In genomic region chr1:204104331-204105222, GRCh38 we compare ENCODE assay signal across 8 cellular contexts. TPM values are rescaled to one million over a fixed set of nuclear protein-coding genes. Genes with fewer than 3 reads are reported as not detected.
DNase-seq lines count a peak whose midpoint lies in the region; ATAC-seq and TF ChIP-seq lines count a peak whose summit lies in the region.

No MANE protein-coding gene starts in this region.

- H3K9me3 Mint-ChIP-seq in WTC11, result no peaks in the 10 kb centered on the region
- peaks cover 0 to 2% (median 0%) of the 10 kb centered on the region in 7 donors for H3K9me3 Mint-ChIP-seq in CD14-positive monocyte

- H3K36me3 Mint-ChIP-seq in WTC11 (no peaks in the 10 kb centered on the region), CD14-positive monocyte (no peaks in the 10 kb centered on the region)

- CTCF ChIA-PET in WTC11 (lab: Charles Lee), result interaction anchor here (1.3 kb wide), 1 partner anchor 58 kb away, joined by 4 read pairs; no protein-coding TSS in a partner anchor

- H3K27me3 ChIP-seq in right cardiac atrium (ENCODE audit: control insufficient read depth, insufficient read depth), result no peaks in the 10 kb centered on the region

- no peak for TF ChIP-seq CTCF in WTC11 (IDR thresholded peaks at IDR 0.05)
- no peak for TF ChIP-seq CTCF in CD14-positive monocyte (IDR thresholded peaks at IDR 0.05)

- peaks cover 90% of the 10 kb centered on the region for H3K4me1 Mint-ChIP-seq in WTC11
- peaks cover 11% of the 10 kb centered on the region for H3K4me1 Mint-ChIP-seq in CD14-positive monocyte

- H3K9me3 ChIP-seq in right cardiac atrium (ENCODE audit: control insufficient read depth, low read length), result no peaks in the 10 kb centered on the region

- no peak overlapping the region for H3K4me3 Mint-ChIP-seq in WTC11
- H3K4me3 Mint-ChIP-seq in CD14-positive monocyte, result peak overlapping the region in 1 of 2 donors; percentile 50

- 63% methylated on average over 15 of the region's 15 CpGs for WGBS in right cardiac atrium

- H3K27ac Mint-ChIP-seq in WTC11, result peak overlapping the region; percentile 90
- no peak overlapping the region for H3K27ac Mint-ChIP-seq in CD14-positive monocyte

- intact Hi-C loops in right cardiac atrium (cut with DNase I), result no loop called here
- intact Hi-C loops in CD14-positive monocyte (cut with micrococcal nuclease), result no loop called here

- H3K27ac ChIP-seq in right cardiac atrium (ENCODE audit: low read length), result peak overlapping the region; percentile 75

- H3K27me3 Mint-ChIP-seq in WTC11 (ENCODE audit: low read depth), result no peaks in the 10 kb centered on the region
- H3K27me3 Mint-ChIP-seq in CD14-positive monocyte (ENCODE audit: low read depth in 3 of 3), result peaks cover 27 to 44% (median 28%) of the 10 kb centered on the region in 3 donors

- no peak overlapping the region for H3K4me3 ChIP-seq in right cardiac atrium (ENCODE audit: low read length)

- DNase-seq in NCI-H345 (lab: John Stamatoyannopoulos, UW) (peak; percentile 28), NCI-H345 treated with DMSO at 0.1 percent for 48 hours (lab: John Stamatoyannopoulos, UW; ENCODE audit: unreplicated experiment) (no peak), WTC11 (ENCODE audit: low spot score) (no peak), right cardiac atrium (peak; percentile 61 to 70 (median 68)), middle frontal gyrus (ENCODE audit: extremely low spot score, low spot score) (no peak), CD14-positive monocyte (ENCODE audit: low spot score) (no peak), NCI-H1930 (lab: John Stamatoyannopoulos, UW) (no peak)
- DNase-seq in stimulated activated naive CD8-positive, alpha-beta T cell treated with anti-CD3 and anti-CD28 coated beads, Interleukin-15, Interleukin-2, amounts not matched to agents 100 U/mL and 50 U/mL, for 24 hours, result peak; percentile 41

- peaks cover 29% of the 10 kb centered on the region for H3K4me1 ChIP-seq in right cardiac atrium (ENCODE audit: control insufficient read depth, insufficient read depth, low read length)

- POLR2A ChIA-PET in WTC11 (lab: Charles Lee), result interaction anchor here (0.8 to 1.7 kb wide), 3 partner anchors 20 to 32 kb away, joined by 3 to 5 read pairs (median 3); partner anchors contain the start of gene SOX13

- ATAC-seq in WTC11 (no peak), right cardiac atrium (peak; percentile 62 to 80)
- peak; percentile 56 for ATAC-seq in stimulated activated naive CD8-positive, alpha-beta T cell treated with anti-CD3 and anti-CD28 coated beads, Interleukin-15, Interleukin-2, amounts not matched to agents 100 U/mL and 50 U/mL, for 24 hours

TF ChIP-seq in WTC11, 78 proteins besides CTCF, POLR2A, EP300 and RAD21:
- TF ChIP-seq FOXP1 (CRISPR knock-in tag; IDR thresholded peaks at IDR 0.05; ENCODE audit: borderline replicate concordance), result no peak
- TF ChIP-seq, protein P1, sequence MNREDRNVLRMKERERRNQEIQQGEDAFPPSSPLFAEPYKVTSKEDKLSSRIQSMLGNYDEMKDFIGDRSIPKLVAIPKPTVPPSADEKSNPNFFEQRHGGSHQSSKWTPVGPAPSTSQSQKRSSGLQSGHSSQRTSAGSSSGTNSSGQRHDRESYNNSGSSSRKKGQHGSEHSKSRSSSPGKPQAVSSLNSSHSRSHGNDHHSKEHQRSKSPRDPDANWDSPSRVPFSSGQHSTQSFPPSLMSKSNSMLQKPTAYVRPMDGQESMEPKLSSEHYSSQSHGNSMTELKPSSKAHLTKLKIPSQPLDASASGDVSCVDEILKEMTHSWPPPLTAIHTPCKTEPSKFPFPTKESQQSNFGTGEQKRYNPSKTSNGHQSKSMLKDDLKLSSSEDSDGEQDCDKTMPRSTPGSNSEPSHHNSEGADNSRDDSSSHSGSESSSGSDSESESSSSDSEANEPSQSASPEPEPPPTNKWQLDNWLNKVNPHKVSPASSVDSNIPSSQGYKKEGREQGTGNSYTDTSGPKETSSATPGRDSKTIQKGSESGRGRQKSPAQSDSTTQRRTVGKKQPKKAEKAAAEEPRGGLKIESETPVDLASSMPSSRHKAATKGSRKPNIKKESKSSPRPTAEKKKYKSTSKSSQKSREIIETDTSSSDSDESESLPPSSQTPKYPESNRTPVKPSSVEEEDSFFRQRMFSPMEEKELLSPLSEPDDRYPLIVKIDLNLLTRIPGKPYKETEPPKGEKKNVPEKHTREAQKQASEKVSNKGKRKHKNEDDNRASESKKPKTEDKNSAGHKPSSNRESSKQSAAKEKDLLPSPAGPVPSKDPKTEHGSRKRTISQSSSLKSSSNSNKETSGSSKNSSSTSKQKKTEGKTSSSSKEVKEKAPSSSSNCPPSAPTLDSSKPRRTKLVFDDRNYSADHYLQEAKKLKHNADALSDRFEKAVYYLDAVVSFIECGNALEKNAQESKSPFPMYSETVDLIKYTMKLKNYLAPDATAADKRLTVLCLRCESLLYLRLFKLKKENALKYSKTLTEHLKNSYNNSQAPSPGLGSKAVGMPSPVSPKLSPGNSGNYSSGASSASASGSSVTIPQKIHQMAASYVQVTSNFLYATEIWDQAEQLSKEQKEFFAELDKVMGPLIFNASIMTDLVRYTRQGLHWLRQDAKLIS (CRISPR knock-in tag; IDR thresholded peaks at IDR 0.05; ENCODE audit: borderline replicate concordance), result no peak
- no peak for TF ChIP-seq TEAD4 (CRISPR knock-in tag; IDR thresholded peaks at IDR 0.05)
- no peak for TF ChIP-seq PRDM15 (CRISPR knock-in tag; IDR thresholded peaks at IDR 0.05)
- no peak for TF ChIP-seq NR3C1 (CRISPR knock-in tag; conservative IDR thresholded peaks at IDR 0.05; ENCODE audit: low read depth)
- TF ChIP-seq TCF7 (CRISPR knock-in tag; IDR thresholded peaks at IDR 0.05; ENCODE audit: low read depth), result no peak
- no peak for TF ChIP-seq TEAD1 (CRISPR knock-in tag; IDR thresholded peaks at IDR 0.05)
- TF ChIP-seq ELF4 (CRISPR knock-in tag; IDR thresholded peaks at IDR 0.05; ENCODE audit: low read depth), result no peak
- TF ChIP-seq, protein P2, sequence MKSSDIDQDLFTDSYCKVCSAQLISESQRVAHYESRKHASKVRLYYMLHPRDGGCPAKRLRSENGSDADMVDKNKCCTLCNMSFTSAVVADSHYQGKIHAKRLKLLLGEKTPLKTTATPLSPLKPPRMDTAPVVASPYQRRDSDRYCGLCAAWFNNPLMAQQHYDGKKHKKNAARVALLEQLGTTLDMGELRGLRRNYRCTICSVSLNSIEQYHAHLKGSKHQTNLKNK (CRISPR knock-in tag; IDR thresholded peaks at IDR 0.05), result no peak
- no peak for TF ChIP-seq ZNF219 (CRISPR knock-in tag; IDR thresholded peaks at IDR 0.05; ENCODE audit: borderline replicate concordance)

RNA-seq across cellular contexts. Expression of gene SOX13, which starts 31.7 kb away (rescaled TPM):
- total RNA-seq in WTC11 (2021) (139 to 171 TPM (median 148 TPM) in 3 replicates), right cardiac atrium (10 to 100 TPM; 11.4 to 17.9 (median 12.6) TPM)
- polyA plus RNA-seq in right cardiac atrium (9.4 TPM), CD14-positive monocyte (not detected)

RNA-seq across cellular contexts. Expression of gene ETNK2, which starts 47.3 kb away (rescaled TPM):
- total RNA-seq in WTC11 (2021) (18.3 to 20.2 TPM (median 19.7 TPM) in 3 replicates), right cardiac atrium (1 to 10 TPM; 4.5 to 7.2 (median 5.4) TPM)
- polyA plus RNA-seq in right cardiac atrium (5.2 TPM), CD14-positive monocyte (not detected)

Comparison
In these comparisons a context has a peak if more than half of its experiments do, and no peak if none do; other contexts are left out.
1. DNase-seq: peak in NCI-H345 (single experiment), right cardiac atrium (3 of 3) and stimulated activated naive CD8-positive, alpha-beta T cell treated with anti-CD3 and anti-CD28 coated beads, Interleukin-15, Interleukin-2, amounts not matched to agents 100 U/mL and 50 U/mL, for 24 hours (single experiment); none in NCI-H345 treated with DMSO at 0.1 percent for 48 hours (single experiment), WTC11 (single experiment), middle frontal gyrus (single experiment), CD14-positive monocyte (single experiment) and NCI-H1930 (0 of 2).